In the genomic region with DNA sequence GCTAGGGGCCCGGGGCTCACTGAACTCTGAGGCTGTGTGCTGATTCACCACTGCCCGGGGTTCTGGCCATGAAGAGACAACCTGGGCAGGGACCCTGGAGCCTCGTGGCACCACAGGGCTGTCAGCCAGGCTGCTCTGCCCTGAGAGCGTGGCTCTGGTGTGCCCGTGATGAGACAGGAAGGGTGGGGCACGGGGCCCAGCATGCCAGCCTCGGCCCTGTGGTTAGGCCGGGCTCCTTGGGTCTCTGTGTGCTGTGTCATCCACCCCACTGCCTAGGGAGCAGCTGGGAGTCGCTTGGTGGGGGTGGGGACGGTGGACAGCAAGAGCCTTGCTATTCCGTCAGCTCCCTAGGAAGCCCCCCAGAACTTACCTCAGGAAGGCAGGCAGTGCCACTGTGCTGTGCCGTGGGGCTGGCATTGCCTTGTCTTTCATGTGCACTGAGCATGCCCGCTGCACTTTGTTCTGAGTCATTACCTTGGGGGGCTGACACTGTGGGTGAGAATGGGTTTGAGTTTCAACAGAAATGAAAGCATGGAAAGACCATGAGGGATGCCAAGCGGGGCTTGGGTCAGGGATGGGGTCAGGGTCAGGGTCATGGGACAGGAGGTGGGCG, we compare ENCODE assay signal across 9 cellular contexts. TPM values are rescaled to one million over a fixed set of nuclear protein-coding genes. Genes with fewer than 3 reads are reported as not detected.
DNase-seq lines count a peak whose midpoint lies in the region; ATAC-seq and TF ChIP-seq lines count a peak whose summit lies in the region.
"Had no signal": no experiment of that assay in that cellular context is flagged by ENCODE, and none has a peak within 500 bp of the region (broad histone marks: within the 10 kb centered on the region; RNA-seq: fewer than 3 reads in every experiment).

No MANE protein-coding gene starts in this region.

- H3K27me3 Mint-ChIP-seq in stimulated activated naive CD8-positive, alpha-beta T cell treated with anti-CD3 and anti-CD28 coated beads, Interleukin-15, Interleukin-2, amounts not matched to agents 100 ng/mL and 50 ng/mL, for 24 hours: no peaks in the 10 kb centered on the region
- peaks cover 5% of the 10 kb centered on the region for H3K27me3 Mint-ChIP-seq in glutamatergic neuron (ENCODE audit: unreplicated experiment)
- H3K27me3 Mint-ChIP-seq: IgD-negative memory B cell had no signal

- no peak overlapping the region for H3K4me3 Mint-ChIP-seq in stimulated activated naive CD8-positive, alpha-beta T cell treated with anti-CD3 and anti-CD28 coated beads, Interleukin-15, Interleukin-2, amounts not matched to agents 100 ng/mL and 50 ng/mL, for 24 hours
- no peak overlapping the region for H3K4me3 Mint-ChIP-seq in glutamatergic neuron (ENCODE audit: unreplicated experiment)

- peaks cover 20% of the 10 kb centered on the region for H3K36me3 Mint-ChIP-seq in stimulated activated naive CD8-positive, alpha-beta T cell treated with anti-CD3 and anti-CD28 coated beads, Interleukin-15, Interleukin-2, amounts not matched to agents 100 ng/mL and 50 ng/mL, for 24 hours (ENCODE audit: low read depth)
- no peaks in the 10 kb centered on the region for H3K36me3 Mint-ChIP-seq in glutamatergic neuron (ENCODE audit: unreplicated experiment)
- H3K36me3 Mint-ChIP-seq: IgD-negative memory B cell had no signal

- ATAC-seq in SK-N-SH treated with all-trans-retinoic acid at 6 μM for 48 hours: peak; percentile 65

- peak; percentile 54 for TF ChIP-seq POLR2A in erythroblast (IDR thresholded peaks at IDR 0.05; ENCODE audit: low read length)

- H3K27ac Mint-ChIP-seq in stimulated activated naive CD8-positive, alpha-beta T cell treated with anti-CD3 and anti-CD28 coated beads, Interleukin-15, Interleukin-2, amounts not matched to agents 100 ng/mL and 50 ng/mL, for 24 hours: peak overlapping the region; percentile 76
- no peak overlapping the region for H3K27ac Mint-ChIP-seq in glutamatergic neuron (ENCODE audit: unreplicated experiment)

- no peaks in the 10 kb centered on the region for H3K9me3 Mint-ChIP-seq in stimulated activated naive CD8-positive, alpha-beta T cell treated with anti-CD3 and anti-CD28 coated beads, Interleukin-15, Interleukin-2, amounts not matched to agents 100 ng/mL and 50 ng/mL, for 24 hours
- no peaks in the 10 kb centered on the region for H3K9me3 Mint-ChIP-seq in glutamatergic neuron (ENCODE audit: unreplicated experiment)
- H3K9me3 Mint-ChIP-seq: IgD-negative memory B cell had no signal

- DNase-seq in activated naive CD4-positive, alpha-beta T cell treated with Interleukin-2 at 50 U/mL for 16 hours: peak; percentile 18
- no peak for DNase-seq in activated naive CD4-positive, alpha-beta T cell (lab: John Stamatoyannopoulos, UW)
- peak in 1 of 2 experiments; percentile 8 for DNase-seq in erythroblast (lab: John Stamatoyannopoulos, UW)
- no peak for DNase-seq in GOT3 (lab: John Stamatoyannopoulos, UW)
- no peak for DNase-seq in glutamatergic neuron
- DNase-seq in DMS79 (lab: John Stamatoyannopoulos, UW): no peak

- no peak for TF ChIP-seq CTCF in glutamatergic neuron (IDR thresholded peaks at IDR 0.05; ENCODE audit: partially characterized antibody, unreplicated experiment)

- peaks cover 12% of the 10 kb centered on the region for H3K4me1 Mint-ChIP-seq in stimulated activated naive CD8-positive, alpha-beta T cell treated with anti-CD3 and anti-CD28 coated beads, Interleukin-15, Interleukin-2, amounts not matched to agents 100 ng/mL and 50 ng/mL, for 24 hours (ENCODE audit: low read depth)
- H3K4me1 Mint-ChIP-seq in glutamatergic neuron (ENCODE audit: low read depth, unreplicated experiment): peaks cover 5% of the 10 kb centered on the region

TF ChIP-seq in SK-N-SH treated with all-trans-retinoic acid at 6 μM for 48 hours, 23 proteins besides CTCF, POLR2A, EP300 and RAD21:
- TF ChIP-seq ESRRG (CRISPR knock-in tag; IDR thresholded peaks at IDR 0.05) (no peak), TOX (CRISPR knock-in tag; IDR thresholded peaks at IDR 0.05; ENCODE audit: borderline replicate concordance) (no peak), ZFP3 (CRISPR knock-in tag; IDR thresholded peaks at IDR 0.05) (no peak), CSDC2 (CRISPR knock-in tag; IDR thresholded peaks at IDR 0.05) (no peak), SNAI2 (CRISPR knock-in tag; IDR thresholded peaks at IDR 0.05) (no peak), TCF4 (CRISPR knock-in tag; IDR thresholded peaks at IDR 0.05; ENCODE audit: borderline replicate concordance) (no peak), PPARA (CRISPR knock-in tag; IDR thresholded peaks at IDR 0.05; ENCODE audit: borderline replicate concordance) (no peak), ZFP30 (CRISPR knock-in tag; IDR thresholded peaks at IDR 0.05) (no peak), ZNF70 (CRISPR knock-in tag; IDR thresholded peaks at IDR 0.05) (no peak), RARB (CRISPR knock-in tag; IDR thresholded peaks at IDR 0.05) (no peak), GLIS3 (CRISPR knock-in tag; IDR thresholded peaks at IDR 0.05) (no peak), ARNTL (CRISPR knock-in tag; IDR thresholded peaks at IDR 0.05; ENCODE audit: borderline replicate concordance, low read depth) (no peak), OSR1 (CRISPR knock-in tag; IDR thresholded peaks at IDR 0.05) (no peak)
- TF ChIP-seq, protein P1, sequence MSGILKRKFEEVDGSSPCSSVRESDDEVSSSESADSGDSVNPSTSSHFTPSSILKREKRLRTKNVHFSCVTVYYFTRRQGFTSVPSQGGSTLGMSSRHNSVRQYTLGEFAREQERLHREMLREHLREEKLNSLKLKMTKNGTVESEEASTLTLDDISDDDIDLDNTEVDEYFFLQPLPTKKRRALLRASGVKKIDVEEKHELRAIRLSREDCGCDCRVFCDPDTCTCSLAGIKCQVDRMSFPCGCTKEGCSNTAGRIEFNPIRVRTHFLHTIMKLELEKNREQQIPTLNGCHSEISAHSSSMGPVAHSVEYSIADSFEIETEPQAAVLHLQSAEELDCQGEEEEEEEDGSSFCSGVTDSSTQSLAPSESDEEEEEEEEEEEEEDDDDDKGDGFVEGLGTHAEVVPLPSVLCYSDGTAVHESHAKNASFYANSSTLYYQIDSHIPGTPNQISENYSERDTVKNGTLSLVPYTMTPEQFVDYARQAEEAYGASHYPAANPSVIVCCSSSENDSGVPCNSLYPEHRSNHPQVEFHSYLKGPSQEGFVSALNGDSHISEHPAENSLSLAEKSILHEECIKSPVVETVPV (CRISPR knock-in tag; IDR thresholded peaks at IDR 0.05): no peak
- TF ChIP-seq, protein P2, sequence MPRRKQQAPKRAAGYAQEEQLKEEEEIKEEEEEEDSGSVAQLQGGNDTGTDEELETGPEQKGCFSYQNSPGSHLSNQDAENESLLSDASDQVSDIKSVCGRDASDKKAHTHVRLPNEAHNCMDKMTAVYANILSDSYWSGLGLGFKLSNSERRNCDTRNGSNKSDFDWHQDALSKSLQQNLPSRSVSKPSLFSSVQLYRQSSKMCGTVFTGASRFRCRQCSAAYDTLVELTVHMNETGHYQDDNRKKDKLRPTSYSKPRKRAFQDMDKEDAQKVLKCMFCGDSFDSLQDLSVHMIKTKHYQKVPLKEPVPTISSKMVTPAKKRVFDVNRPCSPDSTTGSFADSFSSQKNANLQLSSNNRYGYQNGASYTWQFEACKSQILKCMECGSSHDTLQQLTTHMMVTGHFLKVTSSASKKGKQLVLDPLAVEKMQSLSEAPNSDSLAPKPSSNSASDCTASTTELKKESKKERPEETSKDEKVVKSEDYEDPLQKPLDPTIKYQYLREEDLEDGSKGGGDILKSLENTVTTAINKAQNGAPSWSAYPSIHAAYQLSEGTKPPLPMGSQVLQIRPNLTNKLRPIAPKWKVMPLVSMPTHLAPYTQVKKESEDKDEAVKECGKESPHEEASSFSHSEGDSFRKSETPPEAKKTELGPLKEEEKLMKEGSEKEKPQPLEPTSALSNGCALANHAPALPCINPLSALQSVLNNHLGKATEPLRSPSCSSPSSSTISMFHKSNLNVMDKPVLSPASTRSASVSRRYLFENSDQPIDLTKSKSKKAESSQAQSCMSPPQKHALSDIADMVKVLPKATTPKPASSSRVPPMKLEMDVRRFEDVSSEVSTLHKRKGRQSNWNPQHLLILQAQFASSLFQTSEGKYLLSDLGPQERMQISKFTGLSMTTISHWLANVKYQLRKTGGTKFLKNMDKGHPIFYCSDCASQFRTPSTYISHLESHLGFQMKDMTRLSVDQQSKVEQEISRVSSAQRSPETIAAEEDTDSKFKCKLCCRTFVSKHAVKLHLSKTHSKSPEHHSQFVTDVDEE (CRISPR knock-in tag; IDR thresholded peaks at IDR 0.05): no peak

RNA-seq across cellular contexts. Expression of a gene that starts 31.7 kb away (rescaled TPM):
- 17.2 TPM for total RNA-seq in glutamatergic neuron (ENCODE audit: unreplicated experiment)
